Comparison of ENCODE assay signal across 28 cellular contexts in genomic region chr13:74675185-74675584, GRCh38.
A peak's percentile ranks its signal among the peaks of the same experiment; 100 is the strongest.
DNase-seq lines count a peak whose midpoint lies in the region; ATAC-seq and TF ChIP-seq lines count a peak whose summit lies in the region.
"Had no signal": no experiment of that assay in that cellular context is flagged by ENCODE, and none has a peak within 500 bp of the region (broad histone marks: within the 10 kb centered on the region; RNA-seq: fewer than 3 reads in every experiment).

No MANE protein-coding gene starts in this region.

- no peaks in the 10 kb centered on the region for H3K36me3 ChIP-seq in breast epithelium
- H3K36me3 ChIP-seq: BE2C, neutrophil had no signal

- H3K4me3 ChIP-seq in breast epithelium (no peak overlapping the region), choroid plexus epithelial cell (ENCODE audit: low read depth, low read length) (no peak overlapping the region), dorsolateral prefrontal cortex (no peak overlapping the region)
- H3K4me3 ChIP-seq: smooth muscle cell had no signal

- peak; percentile 38 for DNase-seq in MCF 10A (ENCODE audit: unreplicated experiment)
- no peak for DNase-seq in breast epithelium (ENCODE audit: low spot score in 2 of 2)
- peak; percentile 13 for DNase-seq in choroid plexus epithelial cell (ENCODE audit: low read depth)
- DNase-seq in foreskin melanocyte: peak; percentile 21
- no peak for DNase-seq in HK-2 (ENCODE audit: unreplicated experiment)
- no peak for DNase-seq in dorsolateral prefrontal cortex
- DNase-seq: activated CD4-positive, alpha-beta T cell treated with anti-CD3 and anti-CD28 coated beads for 4 hours; activated naive CD4-positive, alpha-beta T cell treated with anti-CD3 and anti-CD28 coated beads, Interleukin-2, amount 50 U/mL, for 16 hours; activated T-cell treated with anti-CD3 and anti-CD28 coated beads, Interleukin-2, amount 50 U/mL, for 48 hours; aorta; BE2C; cerebellar nuclear complex; DMS79; effector memory CD8-positive, alpha-beta T cell; Kasumi-1; kidney; NCI-H1092; NCI-H1930; NCI-H2227 treated with DMSO at 0.1 percent for 48 hours; NCI-H82; SIG-M5; stimulated activated naive B cell treated with anti-CD40 and anti-IgM and Interleukin-4, amounts not matched to agents 10 μg/mL and 1 μg/mL and 100 μg/mL, for 72 hours; T-cell had no signal

- H3K36me3 Mint-ChIP-seq in MCF 10A (ENCODE audit: insufficient read depth, unreplicated experiment): no peaks in the 10 kb centered on the region
- H3K36me3 Mint-ChIP-seq: stimulated activated naive B cell treated with anti-CD40 and anti-IgM and Interleukin-4, amounts not matched to agents 10 μg/mL and 1 μg/mL and 100 μg/mL, for 72 hours; T-cell had no signal

- no peak for TF ChIP-seq CTCF in MCF 10A (IDR thresholded peaks at IDR 0.05; ENCODE audit: unreplicated experiment)
- no peak for TF ChIP-seq CTCF in breast epithelium (IDR thresholded peaks at IDR 0.05)
- TF ChIP-seq CTCF in choroid plexus epithelial cell (conservative IDR thresholded peaks at IDR 0.05; ENCODE audit: low read depth, low read length): no peak
- TF ChIP-seq CTCF in dorsolateral prefrontal cortex (IDR thresholded peaks at IDR 0.05 in 54 of 56, conservative IDR thresholded peaks at IDR 0.05 in 2 of 56; ENCODE audit: low read depth in 1 of 56, partially characterized antibody in 56 of 56): no peak

- no peaks in the 10 kb centered on the region for H3K4me1 ChIP-seq in breast epithelium
- H3K4me1 ChIP-seq: BE2C had no signal

- ATAC-seq in HG03108 (IDR thresholded peaks at IDR 0.05; ENCODE audit: unreplicated experiment) (no peak), GM18517 (IDR thresholded peaks at IDR 0.05; ENCODE audit: unreplicated experiment) (no peak)
- ATAC-seq: effector memory CD8-positive, alpha-beta T cell; stimulated activated naive B cell treated with anti-CD40 and anti-IgM and Interleukin-4, amounts not matched to agents 10 μg/mL and 1 μg/mL and 100 μg/mL, for 72 hours; T-cell had no signal

- H3K9me3 Mint-ChIP-seq in MCF 10A (ENCODE audit: unreplicated experiment): no peaks in the 10 kb centered on the region
- H3K9me3 Mint-ChIP-seq: effector memory CD8-positive, alpha-beta T cell; stimulated activated naive B cell treated with anti-CD40 and anti-IgM and Interleukin-4, amounts not matched to agents 10 μg/mL and 1 μg/mL and 100 μg/mL, for 72 hours; T-cell had no signal

- intact Hi-C loops in MCF 10A (cut with micrococcal nuclease) (no loop called here), breast epithelium (cut with DNase I; ENCODE audit: low total_unique reads) (no loop called here), dorsolateral prefrontal cortex (cut with DNase I) (no loop called here)

- no peak overlapping the region for H3K27ac ChIP-seq in breast epithelium
- H3K27ac ChIP-seq in dorsolateral prefrontal cortex: no peak overlapping the region
- H3K27ac ChIP-seq: 22Rv1, neutrophil had no signal

- H3K27me3 ChIP-seq in breast epithelium: no peaks in the 10 kb centered on the region
- H3K27me3 ChIP-seq in dorsolateral prefrontal cortex: no peaks in the 10 kb centered on the region
- H3K27me3 ChIP-seq: BE2C, neutrophil had no signal

- POLR2A ChIA-PET in MCF 10A (lab: Yijun Ruan, JAX): interaction anchor here (0.6 to 1.2 kb wide), 3 partner anchors 20 to 929 kb away, joined by 3 to 5 read pairs (median 3); no protein-coding TSS in a partner anchor

- no peak overlapping the region for H3K4me3 Mint-ChIP-seq in MCF 10A (ENCODE audit: unreplicated experiment)
- H3K4me3 Mint-ChIP-seq: effector memory CD8-positive, alpha-beta T cell; stimulated activated naive B cell treated with anti-CD40 and anti-IgM and Interleukin-4, amounts not matched to agents 10 μg/mL and 1 μg/mL and 100 μg/mL, for 72 hours; T-cell had no signal

- H3K9me3 ChIP-seq in breast epithelium: no peaks in the 10 kb centered on the region
- H3K9me3 ChIP-seq: BE2C, neutrophil had no signal

- no TSS peak for BruUV-seq in MCF 10A (replicated peaks; lab: Mats Ljungman, UMichigan)

- no peak for TF ChIP-seq POLR2A in breast epithelium (IDR thresholded peaks at IDR 0.05)

- no peaks in the 10 kb centered on the region for H3K4me1 Mint-ChIP-seq in MCF 10A (ENCODE audit: insufficient read depth, unreplicated experiment)
- H3K4me1 Mint-ChIP-seq: stimulated activated naive B cell treated with anti-CD40 and anti-IgM and Interleukin-4, amounts not matched to agents 10 μg/mL and 1 μg/mL and 100 μg/mL, for 72 hours; T-cell had no signal

- no peaks in the 10 kb centered on the region for H3K27me3 Mint-ChIP-seq in MCF 10A (ENCODE audit: insufficient read depth, unreplicated experiment)
- H3K27me3 Mint-ChIP-seq: stimulated activated naive B cell treated with anti-CD40 and anti-IgM and Interleukin-4, amounts not matched to agents 10 μg/mL and 1 μg/mL and 100 μg/mL, for 72 hours had no signal

- CTCF ChIA-PET in MCF 10A (lab: Yijun Ruan, JAX): interaction anchor here (1.0 kb wide), 1 partner anchor 544 kb away, joined by 4 read pairs; no protein-coding TSS in a partner anchor

- H3K27ac Mint-ChIP-seq in MCF 10A (ENCODE audit: low read depth, unreplicated experiment): no peak overlapping the region
- H3K27ac Mint-ChIP-seq: effector memory CD8-positive, alpha-beta T cell; stimulated activated naive B cell treated with anti-CD40 and anti-IgM and Interleukin-4, amounts not matched to agents 10 μg/mL and 1 μg/mL and 100 μg/mL, for 72 hours; T-cell had no signal

Comparison
In these comparisons a context has a peak if more than half of its experiments do, and no peak if none do; other contexts are left out.
1. DNase-seq: peak in MCF 10A (single experiment), choroid plexus epithelial cell (single experiment) and foreskin melanocyte (single experiment); none in breast epithelium (0 of 2), HK-2 (single experiment) and dorsolateral prefrontal cortex (0 of 10).